ENCODE assay signal across 9 cellular contexts in genomic region chr12:50506753-50507473, GRCh38. TPM values are rescaled to one million over a fixed set of nuclear protein-coding genes. Genes with fewer than 3 reads are reported as not detected.
DNase-seq lines count a peak whose midpoint lies in the region; ATAC-seq and TF ChIP-seq lines count a peak whose summit lies in the region.
"Had no signal": no experiment of that assay in that cellular context is flagged by ENCODE, and none has a peak within 500 bp of the region (broad histone marks: within the 10 kb centered on the region; RNA-seq: fewer than 3 reads in every experiment).

No MANE protein-coding gene starts in this region.

- peaks cover 67% of the 10 kb centered on the region for H3K79me2 ChIP-seq in smooth muscle cell (ENCODE audit: low read depth)

- peak overlapping the region; percentile 99 for H3K4me2 ChIP-seq in smooth muscle cell

- H2AFZ ChIP-seq in smooth muscle cell (ENCODE audit: low read depth), result no peak overlapping the region

- peak overlapping the region; percentile 90; the same call in 1 of the 2 replicates for H3K27ac Mint-ChIP-seq in HFFc6
- H3K27ac Mint-ChIP-seq in activated naive CD8-positive, alpha-beta T cell, result peak overlapping the region; percentile 95

- H3K9me3 ChIP-seq in iPS-15b (ENCODE audit: control insufficient read depth, insufficient read depth, low read length) (no peaks in the 10 kb centered on the region), smooth muscle cell (replicated peaks; ENCODE audit: low read depth) (no peaks in the 10 kb centered on the region)

- 13% methylated on average over 2 of the region's 2 CpGs for WGBS in smooth muscle cell (ENCODE audit: low lambda C conversion rate)

- no peak for ATAC-seq in GM21515 (IDR thresholded peaks at IDR 0.05; ENCODE audit: unreplicated experiment)
- ATAC-seq in GM19023 (IDR thresholded peaks at IDR 0.05; ENCODE audit: unreplicated experiment), result no peak

- no peaks in the 10 kb centered on the region for H3K9me3 Mint-ChIP-seq in HFFc6
- H3K9me3 Mint-ChIP-seq in activated naive CD8-positive, alpha-beta T cell (ENCODE audit: low read depth), result no peaks in the 10 kb centered on the region

- no peaks in the 10 kb centered on the region for H3F3A ChIP-seq in smooth muscle cell (ENCODE audit: low read depth)

- H3K4me3 ChIP-seq in iPS-15b (ENCODE audit: low read depth, low read length) (peak overlapping the region; percentile 8), smooth muscle cell (peak overlapping the region; percentile 70)

- TF ChIP-seq CTCF in HFFc6 (IDR thresholded peaks at IDR 0.05) (no peak), smooth muscle cell (IDR thresholded peaks at IDR 0.05; ENCODE audit: borderline replicate concordance, insufficient read depth, poor library complexity, severe bottlenecking) (no peak)

- DNase-seq in HFFc6, result no peak
- no peak for DNase-seq in smooth muscle cell (lab: John Stamatoyannopoulos, UW; ENCODE audit: unreplicated experiment)
- no peak for DNase-seq in nucleus accumbens (lab: John Stamatoyannopoulos, UW)
- no peak for DNase-seq in HuH-7 (ENCODE audit: low spot score)
- DNase-seq: NCI-H1105 treated with DMSO at 0.1 percent for 48 hours had no signal

- H3K4me1 ChIP-seq in iPS-15b (ENCODE audit: control insufficient read depth, insufficient read depth, low read length) (peaks cover 7% of the 10 kb centered on the region), smooth muscle cell (ENCODE audit: low read depth) (peaks cover 20% of the 10 kb centered on the region)

- peak overlapping the region; percentile 76 for H3K27ac ChIP-seq in smooth muscle cell (ENCODE audit: low read depth)

- H3K9ac ChIP-seq in iPS-15b (ENCODE audit: low read depth, low read length), result no peak overlapping the region
- peak overlapping the region; percentile 88 for H3K9ac ChIP-seq in smooth muscle cell (ENCODE audit: low read depth)

- peaks cover 47% of the 10 kb centered on the region for H4K20me1 ChIP-seq in smooth muscle cell (ENCODE audit: low read depth)

- H3K27me3 Mint-ChIP-seq in HFFc6 (ENCODE audit: insufficient read depth), result no peaks in the 10 kb centered on the region; the same call in 1 of the 2 replicates
- H3K27me3 Mint-ChIP-seq in activated naive CD8-positive, alpha-beta T cell, result no peaks in the 10 kb centered on the region

- H3K4me1 Mint-ChIP-seq in HFFc6 (ENCODE audit: low read depth), result peaks cover 45% of the 10 kb centered on the region
- H3K4me1 Mint-ChIP-seq in activated naive CD8-positive, alpha-beta T cell (ENCODE audit: low read depth), result peaks cover 54% of the 10 kb centered on the region

- H3K36me3 ChIP-seq in iPS-15b (ENCODE audit: control insufficient read depth, insufficient read depth, low read length) (peaks cover 2% of the 10 kb centered on the region), smooth muscle cell (ENCODE audit: low read depth) (no peaks in the 10 kb centered on the region)

- no peaks in the 10 kb centered on the region for H3K36me3 Mint-ChIP-seq in HFFc6 (ENCODE audit: low read depth)
- no peaks in the 10 kb centered on the region for H3K36me3 Mint-ChIP-seq in activated naive CD8-positive, alpha-beta T cell

- H3K4me3 Mint-ChIP-seq in HFFc6, result peak overlapping the region; percentile 93
- peak overlapping the region; percentile 97 for H3K4me3 Mint-ChIP-seq in activated naive CD8-positive, alpha-beta T cell

- no peaks in the 10 kb centered on the region for H3K27me3 ChIP-seq in iPS-15b (ENCODE audit: control insufficient read depth, insufficient read depth, low read length)
- H3K27me3 ChIP-seq in smooth muscle cell (ENCODE audit: low read depth), result no peaks in the 10 kb centered on the region

RNA-seq across cellular contexts. Expression of gene DIP2B, which starts 2.1 kb away (rescaled TPM):
- 10 to 100 TPM; 17.4 to 24.7 (median 20.6) TPM for total RNA-seq in HFFc6 (2021; fragmentation: NEBNext Ultra II Directional; extraction: Animal tissue kit (Norgen Biotek cat#: 25700))
- total RNA-seq in smooth muscle cell, result 35.2 and 36.6 TPM in 2 replicates
- polyA plus RNA-seq in smooth muscle cell, result 5.8 and 14.4 TPM in 2 replicates
